ENCODE assay signal across 1 cellular context in genomic region chr15:70355275-70355795, GRCh38.
TF ChIP-seq lines count a peak whose summit lies in the region.

No MANE protein-coding gene starts in this region.

TF ChIP-seq in SK-N-SH, 30 proteins besides CTCF, POLR2A, EP300 and RAD21 (continued from another document):
- TF ChIP-seq USF2 (IDR thresholded peaks at IDR 0.05; ENCODE audit: borderline replicate concordance, low read depth, low read length), result no peak
- TF ChIP-seq, protein P1, sequence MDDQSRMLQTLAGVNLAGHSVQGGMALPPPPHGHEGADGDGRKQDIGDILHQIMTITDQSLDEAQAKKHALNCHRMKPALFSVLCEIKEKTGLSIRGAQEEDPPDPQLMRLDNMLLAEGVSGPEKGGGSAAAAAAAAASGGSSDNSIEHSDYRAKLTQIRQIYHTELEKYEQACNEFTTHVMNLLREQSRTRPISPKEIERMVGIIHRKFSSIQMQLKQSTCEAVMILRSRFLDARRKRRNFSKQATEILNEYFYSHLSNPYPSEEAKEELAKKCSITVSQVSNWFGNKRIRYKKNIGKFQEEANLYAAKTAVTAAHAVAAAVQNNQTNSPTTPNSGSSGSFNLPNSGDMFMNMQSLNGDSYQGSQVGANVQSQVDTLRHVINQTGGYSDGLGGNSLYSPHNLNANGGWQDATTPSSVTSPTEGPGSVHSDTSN (IDR thresholded peaks at IDR 0.05), result no peak
